ENCODE assay signal across 24 cellular contexts in genomic region chr4:78154972-78155371, GRCh38.
"Had no signal": no experiment of that assay in that cellular context is flagged by ENCODE, and none has a peak within 500 bp of the region (broad histone marks: within the 10 kb centered on the region; RNA-seq: fewer than 3 reads in every experiment).

No MANE protein-coding gene starts in this region.

- FAIRE-seq: colon, frontal cortex had no signal

- H3K9me3 Mint-ChIP-seq: natural killer cell treated with Interleukin-12 subunit alpha and Interleukin-12 subunit beta and Interleukin-15 and Interleukin-18, amount 100 ng/mL, for 72 hours; neural progenitor cell; stimulated activated memory B cell treated with anti-CD40 and anti-IgM and Interleukin-4, amounts not matched to agents 10 μg/mL and 1 μg/mL and 100 μg/mL, for 72 hours had no signal

- H3K36me3 ChIP-seq: left lung, neural progenitor cell, spleen, tibial artery, upper lobe of left lung, uterus had no signal

- ATAC-seq: left cardiac atrium; left lung; mucosa of descending colon; natural killer cell treated with Interleukin-12 subunit alpha and Interleukin-12 subunit beta and Interleukin-15 and Interleukin-18, amount 100 ng/mL, for 72 hours; psoas muscle; right cardiac atrium; stimulated activated memory B cell treated with anti-CD40 and anti-IgM and Interleukin-4, amounts not matched to agents 10 μg/mL and 1 μg/mL and 100 μg/mL, for 72 hours; stimulated activated naive CD8-positive, alpha-beta T cell treated with anti-CD3 and anti-CD28 coated beads, Interleukin-15, Interleukin-2, amounts not matched to agents 100 U/mL and 50 U/mL, for 24 hours had no signal

- H3K27me3 ChIP-seq: left lung, neural progenitor cell, testis, tibial artery, upper lobe of left lung, uterus had no signal

- H3K4me3 Mint-ChIP-seq: mesothelial cell of epicardium; naive B cell; natural killer cell treated with Interleukin-12 subunit alpha and Interleukin-12 subunit beta and Interleukin-15 and Interleukin-18, amount 100 ng/mL, for 72 hours; neural progenitor cell; stimulated activated memory B cell treated with anti-CD40 and anti-IgM and Interleukin-4, amounts not matched to agents 10 μg/mL and 1 μg/mL and 100 μg/mL, for 72 hours had no signal

- H3K27ac Mint-ChIP-seq: mesothelial cell of epicardium; naive B cell; natural killer cell treated with Interleukin-12 subunit alpha and Interleukin-12 subunit beta and Interleukin-15 and Interleukin-18, amount 100 ng/mL, for 72 hours; neural progenitor cell; stimulated activated memory B cell treated with anti-CD40 and anti-IgM and Interleukin-4, amounts not matched to agents 10 μg/mL and 1 μg/mL and 100 μg/mL, for 72 hours had no signal

- H3K4me1 ChIP-seq: left lung, psoas muscle, spleen, testis, tibial artery, upper lobe of left lung, uterus had no signal

- H3K27ac ChIP-seq: dorsolateral prefrontal cortex, left lung, neural progenitor cell, psoas muscle, skin epidermis, spleen, testis, tibial artery, upper lobe of left lung, uterus had no signal

- H2AFZ ChIP-seq: neural progenitor cell had no signal

- DNase-seq: dorsolateral prefrontal cortex; effector CD4-positive, alpha-beta T cell; left cardiac atrium; left lung; mesenchymal stem cell; mucosa of descending colon; naive B cell; psoas muscle; right cardiac atrium; spleen; stimulated activated CD4-positive, alpha-beta T cell treated with anti-CD3 and anti-CD28 coated beads, Interleukin-4, amount 100 ng/mL, for 4 hours; stimulated activated naive CD8-positive, alpha-beta T cell treated with anti-CD3 and anti-CD28 coated beads, Interleukin-15, Interleukin-2, amounts not matched to agents 100 U/mL and 50 U/mL, for 24 hours; substantia nigra; testis; tibial artery; upper lobe of left lung; uterus had no signal

- H3K4me3 ChIP-seq: dorsolateral prefrontal cortex, left lung, mucosa of descending colon, neural progenitor cell, psoas muscle, skin epidermis, spleen, testis, tibial artery, upper lobe of left lung, uterus had no signal

- H3K36me3 Mint-ChIP-seq: naive B cell; neural progenitor cell; stimulated activated memory B cell treated with anti-CD40 and anti-IgM and Interleukin-4, amounts not matched to agents 10 μg/mL and 1 μg/mL and 100 μg/mL, for 72 hours had no signal

- H3K9me3 ChIP-seq: left lung, mucosa of descending colon, psoas muscle, spleen, testis, tibial artery, upper lobe of left lung, uterus had no signal

- H3K4me2 ChIP-seq: neural progenitor cell had no signal

- H3K4me1 Mint-ChIP-seq: naive B cell; stimulated activated memory B cell treated with anti-CD40 and anti-IgM and Interleukin-4, amounts not matched to agents 10 μg/mL and 1 μg/mL and 100 μg/mL, for 72 hours had no signal
